8 cellular contexts compared by ENCODE assay signal in the genomic region with DNA sequence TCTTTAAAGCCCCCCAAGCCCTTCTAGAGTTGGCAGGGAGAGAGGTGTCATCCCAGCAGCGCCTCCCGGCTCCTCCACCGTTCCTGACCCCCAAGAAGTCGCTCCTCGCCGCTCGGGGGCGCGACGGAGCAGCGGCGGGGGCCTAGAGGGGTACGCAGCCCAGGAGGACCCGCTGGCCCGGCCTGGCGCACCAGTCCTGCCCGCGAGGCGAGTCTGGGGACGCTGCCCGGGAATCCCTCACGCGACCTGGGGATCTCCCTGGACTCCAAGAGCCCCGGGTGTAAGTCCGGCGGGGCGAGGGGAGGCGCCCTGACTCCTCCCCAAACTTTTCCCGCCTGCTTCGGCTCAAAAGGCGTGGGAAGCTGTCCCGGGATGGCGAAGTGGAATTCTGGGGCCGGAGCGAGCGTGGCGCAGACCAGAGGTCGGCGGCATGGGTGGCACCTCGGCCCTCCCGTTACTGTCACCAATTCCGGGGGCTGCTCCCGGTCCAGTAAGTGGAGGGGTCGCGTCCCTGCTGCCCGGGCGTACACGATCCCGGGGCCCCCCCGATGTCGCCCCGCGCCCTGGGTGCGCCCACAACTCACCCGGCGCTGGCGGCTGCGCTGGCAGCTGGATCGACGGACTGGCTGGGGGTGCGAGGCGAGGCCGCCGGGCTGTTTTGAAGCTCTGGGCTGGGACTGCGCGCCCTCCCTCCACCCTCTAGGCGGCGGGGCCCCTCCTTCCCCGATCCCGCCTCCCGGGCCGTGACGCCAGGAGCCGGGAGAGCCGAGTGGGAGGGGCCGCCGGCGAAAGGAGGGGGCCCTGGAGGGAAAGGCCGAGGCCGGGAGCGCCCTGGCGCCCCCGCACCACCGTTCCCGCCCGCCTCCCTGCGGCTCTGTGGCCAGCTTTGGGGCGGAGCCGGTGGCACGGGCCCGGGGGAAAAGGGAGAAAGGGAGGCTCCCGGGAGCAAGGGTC. TPM values are rescaled to one million over a fixed set of nuclear protein-coding genes. Genes with fewer than 3 reads are reported as not detected.
DNase-seq lines count a peak whose midpoint lies in the region; ATAC-seq, FAIRE-seq and TF ChIP-seq lines count a peak whose summit lies in the region.

A gene with protein sequence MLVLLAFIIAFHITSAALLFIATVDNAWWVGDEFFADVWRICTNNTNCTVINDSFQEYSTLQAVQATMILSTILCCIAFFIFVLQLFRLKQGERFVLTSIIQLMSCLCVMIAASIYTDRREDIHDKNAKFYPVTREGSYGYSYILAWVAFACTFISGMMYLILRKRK (minus strand): TSS at position 634 of the 954 bp plus-strand sequence. CDS start 32,981 bp downstream, outside the sequence.

- peaks cover 0 to 5% (median 0%) of the 10 kb centered on the region in 3 donors for H3K4me1 Mint-ChIP-seq in IgD-negative memory B cell
- peaks cover 0 to 7% (median 2%) of the 10 kb centered on the region in 7 donors for H3K4me1 Mint-ChIP-seq in naive thymus-derived CD4-positive, alpha-beta T cell

- CTCF ChIA-PET in naive thymus-derived CD4-positive, alpha-beta T cell (lab: Charles Lee) = no interaction called here

- peak within 1 kb of the TSS; percentile 52 for H3K27ac ChIP-seq in osteoblast (ENCODE audit: low read depth, low read length)
- no peak within 1 kb of the TSS for H3K27ac ChIP-seq in naive thymus-derived CD4-positive, alpha-beta T cell (ENCODE audit: low read depth, low read length)

- no peaks in the 10 kb centered on the region for H3K36me3 ChIP-seq in osteoblast (ENCODE audit: insufficient read depth, low read length)
- no peaks in the 10 kb centered on the region for H3K36me3 ChIP-seq in naive thymus-derived CD4-positive, alpha-beta T cell (ENCODE audit: control insufficient read depth in 2 of 3, insufficient read depth in 3 of 3, low read length in 3 of 3)

- TF ChIP-seq CTCF in D721Med (IDR thresholded peaks at IDR 0.05; ENCODE audit: insufficient read depth, missing control alignments) (peak; percentile 57), WI38 (IDR thresholded peaks at IDR 0.05; ENCODE audit: low read depth, low read length) (peak; percentile 69), osteoblast (IDR thresholded peaks at IDR 0.05; ENCODE audit: extremely low read depth, low read depth, low read length) (peak; percentile 56)

- no peaks in the 10 kb centered on the region for H3K9me3 Mint-ChIP-seq in IgD-negative memory B cell
- H3K9me3 Mint-ChIP-seq in naive thymus-derived CD4-positive, alpha-beta T cell = peaks cover 0 to 2% (median 0%) of the 10 kb centered on the region in 11 donors

- peak within 1 kb of the TSS; percentile 82 for H2AFZ ChIP-seq in osteoblast (ENCODE audit: low read length)

- FAIRE-seq in D721Med (lab: Jason Lieb, UNC) = no peak

- POLR2A ChIA-PET in naive thymus-derived CD4-positive, alpha-beta T cell (lab: Charles Lee) = no interaction called here

- H3K4me3 Mint-ChIP-seq in IgD-negative memory B cell = peak within 1 kb of the TSS in 3 of 4 donors; percentile 49 to 78 (median 50)
- H3K4me3 Mint-ChIP-seq in naive thymus-derived CD4-positive, alpha-beta T cell = peak within 1 kb of the TSS in 3 of 10 donors; percentile 29 to 65 (median 62)

- intact Hi-C loops in naive thymus-derived CD4-positive, alpha-beta T cell (cut with micrococcal nuclease) = no loop called here

- DNase-seq in D721Med (ENCODE audit: insufficient read length, low spot score) = peak; percentile 84
- peak; percentile 78 for DNase-seq in glomerular visceral epithelial cell (ENCODE audit: extremely low spot score)
- DNase-seq in osteoblast (ENCODE audit: insufficient read length, low spot score, missing footprints) = peak; percentile 98
- DNase-seq in activated effector memory CD4-positive, alpha-beta T cell treated with anti-CD3 and anti-CD28 coated beads, Interleukin-2, amount 50 U/mL, for 16 hours = no peak
- DNase-seq in naive thymus-derived CD4-positive, alpha-beta T cell = no peak

- H3K27me3 Mint-ChIP-seq in IgD-negative memory B cell = peaks cover 43% of the 10 kb centered on the region
- peaks cover 47 to 68% (median 67%) of the 10 kb centered on the region in 5 donors for H3K27me3 Mint-ChIP-seq in naive thymus-derived CD4-positive, alpha-beta T cell

- peaks cover 53% of the 10 kb centered on the region for H3K4me1 ChIP-seq in osteoblast (ENCODE audit: insufficient read depth, low read length)
- H3K4me1 ChIP-seq in naive thymus-derived CD4-positive, alpha-beta T cell (ENCODE audit: control insufficient read depth in 2 of 2, insufficient read depth in 2 of 2, low read length in 2 of 2) = no peaks in the 10 kb centered on the region

- peaks cover 41% of the 10 kb centered on the region for H3K79me2 ChIP-seq in osteoblast (ENCODE audit: insufficient read depth, low read length)

- peaks cover 6% of the 10 kb centered on the region for H4K20me1 ChIP-seq in osteoblast (ENCODE audit: insufficient read depth, low read length)

- no peaks in the 10 kb centered on the region for H3K36me3 Mint-ChIP-seq in IgD-negative memory B cell
- no peaks in the 10 kb centered on the region for H3K36me3 Mint-ChIP-seq in naive thymus-derived CD4-positive, alpha-beta T cell

- peak within 1 kb of the TSS; percentile 87 for H3K4me2 ChIP-seq in osteoblast (ENCODE audit: insufficient read depth, low read length)

- H3K27me3 ChIP-seq in osteoblast (ENCODE audit: insufficient read depth, low read length) = no peaks in the 10 kb centered on the region
- no peaks in the 10 kb centered on the region for H3K27me3 ChIP-seq in naive thymus-derived CD4-positive, alpha-beta T cell (ENCODE audit: control insufficient read depth in 2 of 2, insufficient read depth in 2 of 2, low read length in 2 of 2)

- H3K27ac Mint-ChIP-seq in IgD-negative memory B cell = peak within 1 kb of the TSS in 1 of 3 donors; percentile 73
- no peak within 1 kb of the TSS for H3K27ac Mint-ChIP-seq in naive thymus-derived CD4-positive, alpha-beta T cell

- no peaks in the 10 kb centered on the region for H3K9me3 ChIP-seq in osteoblast (ENCODE audit: low read depth, low read length)
- no peaks in the 10 kb centered on the region for H3K9me3 ChIP-seq in naive thymus-derived CD4-positive, alpha-beta T cell (ENCODE audit: control insufficient read depth in 2 of 3, low read length in 3 of 3)

- H3K4me3 ChIP-seq in WI38 (ENCODE audit: low read depth, low read length) (peak within 1 kb of the TSS; percentile 72), osteoblast (ENCODE audit: insufficient read depth, low read length) (peak within 1 kb of the TSS; percentile 88)
- no peak within 1 kb of the TSS for H3K4me3 ChIP-seq in naive thymus-derived CD4-positive, alpha-beta T cell (ENCODE audit: low read length)

- no peak for ATAC-seq in HG02759 (IDR thresholded peaks at IDR 0.05; ENCODE audit: unreplicated experiment)
- ATAC-seq in naive thymus-derived CD4-positive, alpha-beta T cell = no peak

RNA-seq across cellular contexts. Expression of the gene that starts here (rescaled TPM):
- polyA plus RNA-seq in IgD-negative memory B cell = not detected
- total RNA-seq in osteoblast = 31.8 and 35.4 TPM in 2 replicates
- not detected for total RNA-seq in naive thymus-derived CD4-positive, alpha-beta T cell
- not detected for polyA plus RNA-seq in naive thymus-derived CD4-positive, alpha-beta T cell

Comparison
In these comparisons a context has a peak if more than half of its experiments do, and no peak if none do; other contexts are left out.
1. RNA of the gene that starts here (total RNA-seq): 31.8 to 35.4 TPM in osteoblast; not detected in naive thymus-derived CD4-positive, alpha-beta T cell; every median in the first group is over 10 times any median in the second.
2. DNase-seq: peak in D721Med (single experiment), glomerular visceral epithelial cell (single experiment) and osteoblast (single experiment); none in activated effector memory CD4-positive, alpha-beta T cell treated with anti-CD3 and anti-CD28 coated beads, Interleukin-2, amount 50 U/mL, for 16 hours (single experiment) and naive thymus-derived CD4-positive, alpha-beta T cell (0 of 9).
3. Peak in every context shown above with its lines, with median percentiles within 50 percentile points of each other: CTCF ChIP-seq.